In genomic region chr4:108114503-108114902, GRCh38 we compare ENCODE assay signal across 1 cellular context.
TF ChIP-seq lines count a peak whose summit lies in the region.

No MANE protein-coding gene starts in this region.

TF ChIP-seq in K562, 482 proteins besides CTCF, POLR2A, EP300 and RAD21 (continued from another document and continues in another):
- TF ChIP-seq E2F6 (IDR thresholded peaks at IDR 0.05; ENCODE audit: borderline replicate concordance in 1 of 2, extremely low read depth in 1 of 2, insufficient read depth in 1 of 2, insufficient read length in 1 of 2, low read depth in 1 of 2, low read length in 1 of 2, poor library complexity in 1 of 2, severe bottlenecking in 1 of 2) (no peak), HMBOX1 (IDR thresholded peaks at IDR 0.05) (0 out of 2 replicates have a peak, but pooled peaks have one; percentile 17), TBL1XR1 (IDR thresholded peaks at IDR 0.05; ENCODE audit: low read length in 2 of 2) (peak; percentile 76 to 87; a peak in 3 of 4 replicates), ELF2 (CRISPR knock-in tag; IDR thresholded peaks at IDR 0.05) (no peak), ZNF655 (CRISPR knock-in tag; IDR thresholded peaks at IDR 0.05) (no peak), FOXA3 (CRISPR knock-in tag; conservative IDR thresholded peaks at IDR 0.05 in 1 of 2, IDR thresholded peaks at IDR 0.05 in 1 of 2) (peak in 1 of 2 experiments; percentile 22; a peak in 1 of 4 replicates), ZFX (CRISPR knock-in tag; IDR thresholded peaks at IDR 0.05) (peak; percentile 37; the same call in 1 of the 2 replicates), ZNF324 (CRISPR knock-in tag; IDR thresholded peaks at IDR 0.05) (no peak), TFAP4 (CRISPR knock-in tag; IDR thresholded peaks at IDR 0.05; ENCODE audit: borderline replicate concordance) (no peak), ZNF398 (CRISPR knock-in tag; IDR thresholded peaks at IDR 0.05) (no peak), NBN (IDR thresholded peaks at IDR 0.05; ENCODE audit: low read depth) (peak; percentile 84), FOXM1 (IDR thresholded peaks at IDR 0.05; ENCODE audit: low read depth) (peak; percentile 88), FOXM1 (CRISPR knock-in tag; IDR thresholded peaks at IDR 0.05; ENCODE audit: low read depth) (no peak), AFF1 (IDR thresholded peaks at IDR 0.05; ENCODE audit: low read depth in 1 of 2, partially characterized antibody in 2 of 2) (peak in 1 of 2 experiments; percentile 45), SMC3 (conservative IDR thresholded peaks at IDR 0.05; ENCODE audit: insufficient read depth, low read depth, low read length) (no peak), L3MBTL2 (IDR thresholded peaks at IDR 0.05) (no peak), PTRF (tag; IDR thresholded peaks at IDR 0.05) (no peak), PML (IDR thresholded peaks at IDR 0.05; ENCODE audit: low read length) (peak; percentile 96), ZNF12 (CRISPR knock-in tag; IDR thresholded peaks at IDR 0.05) (no peak), RFX5 (IDR thresholded peaks at IDR 0.05; ENCODE audit: low read depth, low read length) (no peak), TAF9B (IDR thresholded peaks at IDR 0.05; ENCODE audit: partially characterized antibody) (no peak), JUND (IDR thresholded peaks at IDR 0.05; ENCODE audit: borderline replicate concordance, low read depth, low read length) (peak; percentile 49; the same call in 1 of the 2 replicates), JUND (tag; IDR thresholded peaks at IDR 0.05; ENCODE audit: borderline replicate concordance, low read depth, low read length) (peak; percentile 71; the same call in 2 of the 3 replicates), GABPB1 (CRISPR knock-in tag; IDR thresholded peaks at IDR 0.05) (no peak), PPARD (CRISPR knock-in tag; IDR thresholded peaks at IDR 0.05) (no peak), FOXA1 (IDR thresholded peaks at IDR 0.05; ENCODE audit: borderline replicate concordance) (no peak), SRSF9 (IDR thresholded peaks at IDR 0.05; ENCODE audit: borderline replicate concordance, low read depth, low read length) (no peak), ELF4 (CRISPR knock-in tag; IDR thresholded peaks at IDR 0.05) (0 out of 2 replicates have a peak, but pooled peaks have one; percentile 22), MAZ (CRISPR knock-in tag; conservative IDR thresholded peaks at IDR 0.05 in 1 of 2, IDR thresholded peaks at IDR 0.05 in 1 of 2) (no peak), NCOR1 (IDR thresholded peaks at IDR 0.05) (peak; percentile 95), CUX1 (CRISPR knock-in tag; IDR thresholded peaks at IDR 0.05) (no peak), E2F8 (IDR thresholded peaks at IDR 0.05; ENCODE audit: low read depth, partially characterized antibody) (no peak), HDAC3 (IDR thresholded peaks at IDR 0.05; ENCODE audit: borderline replicate concordance, partially characterized antibody) (peak; percentile 78), FIP1L1 (IDR thresholded peaks at IDR 0.05; ENCODE audit: low read depth, low read length, poor library complexity, severe bottlenecking) (no peak), TRIM24 (IDR thresholded peaks at IDR 0.05) (peak; percentile 89 to 91), GATAD2A (IDR thresholded peaks at IDR 0.05) (0 out of 2 replicates have a peak, but pooled peaks have one; percentile 27), TCFL5 (CRISPR knock-in tag; conservative IDR thresholded peaks at IDR 0.05) (no peak), PRPF4 (IDR thresholded peaks at IDR 0.05; ENCODE audit: insufficient read depth, low read depth, low read length, poor library complexity, severe bottlenecking) (no peak), TBP (optimal IDR thresholded peaks at IDR 0.05; ENCODE audit: low read depth, low read length) (no peak), MAFF (IDR thresholded peaks at IDR 0.05; ENCODE audit: low read length) (peak; percentile 5; the same call in 1 of the 2 replicates), IRF1 (CRISPR knock-in tag; IDR thresholded peaks at IDR 0.05; ENCODE audit: borderline replicate concordance) (no peak), KAT8 (IDR thresholded peaks at IDR 0.05; ENCODE audit: low read depth) (no peak), GABPB2 (CRISPR knock-in tag; conservative IDR thresholded peaks at IDR 0.05) (no peak), ZSCAN29 (IDR thresholded peaks at IDR 0.05) (no peak), RHOXF2B (CRISPR knock-in tag; conservative IDR thresholded peaks at IDR 0.05) (no peak), SLC30A9 (CRISPR knock-in tag; IDR thresholded peaks at IDR 0.05) (no peak), CHD1 (IDR thresholded peaks at IDR 0.05; ENCODE audit: low read length) (no peak), ZBTB17 (CRISPR knock-in tag; IDR thresholded peaks at IDR 0.05) (no peak)
